In genomic region chr10:33388325-33388724, GRCh38 we compare ENCODE assay signal across 26 cellular contexts. TPM values are rescaled to one million over a fixed set of nuclear protein-coding genes. Genes with fewer than 3 reads are reported as not detected.
A peak's percentile ranks its signal among the peaks of the same experiment; 100 is the strongest.
DNase-seq lines count a peak whose midpoint lies in the region; FAIRE-seq and TF ChIP-seq lines count a peak whose summit lies in the region.
"Had no signal": no experiment of that assay in that cellular context is flagged by ENCODE, and none has a peak within 500 bp of the region (broad histone marks: within the 10 kb centered on the region; RNA-seq: fewer than 3 reads in every experiment).

No MANE protein-coding gene starts in this region.

- H3K4me3 Mint-ChIP-seq in Caco-2 (ENCODE audit: unreplicated experiment), result no peak overlapping the region
- H3K4me3 Mint-ChIP-seq in T-helper 2 cell treated with Interferon-gamma antibody and Interleukin-4, amounts not matched to agents 5 μg/mL and 100 μg/mL, for 36 hours, result no peak overlapping the region
- H3K4me3 Mint-ChIP-seq: CD14-positive monocyte; CD4-positive, alpha-beta T cell; CD8-positive, alpha-beta memory T cell had no signal

- CTCF ChIA-PET in Caco-2 (lab: Charles Lee), result no interaction called here
- CTCF ChIA-PET in HEK293 (lab: Yijun Ruan, JAX), result interaction anchor here (0.7 kb wide), 1 partner anchor 12 kb away, joined by 3 read pairs; no protein-coding TSS in a partner anchor
- CTCF ChIA-PET in endothelial cell of umbilical vein (lab: Charles Lee), result interaction anchor here (1.4 kb wide), 1 partner anchor 11 kb away, joined by 4 read pairs; no protein-coding TSS in a partner anchor

- peak overlapping the region; percentile 0 for H3K18ac ChIP-seq in mesendoderm (ENCODE audit: low read length)

- BruUV-seq in Caco-2 (replicated peaks; lab: Mats Ljungman, UMichigan) (TSS peak; percentile 47), endothelial cell of umbilical vein (replicated peaks; lab: Mats Ljungman, UMichigan) (no TSS peak)

- H2AK5ac ChIP-seq in mesendoderm (ENCODE audit: low read length), result no peak overlapping the region

- H3K4me1 Mint-ChIP-seq in Caco-2 (ENCODE audit: low read depth, unreplicated experiment), result peaks cover 24% of the 10 kb centered on the region
- H3K4me1 Mint-ChIP-seq in T-helper 2 cell treated with Interferon-gamma antibody and Interleukin-4, amounts not matched to agents 5 μg/mL and 100 μg/mL, for 36 hours (ENCODE audit: low read depth), result no peaks in the 10 kb centered on the region
- H3K4me1 Mint-ChIP-seq: CD14-positive monocyte; CD8-positive, alpha-beta memory T cell had no signal

- H3K27me3 ChIP-seq in Caco-2 (replicated peaks; ENCODE audit: control insufficient read depth, insufficient read depth, low read length) (no peaks in the 10 kb centered on the region), endothelial cell of umbilical vein (ENCODE audit: control insufficient read depth in 2 of 2, insufficient read depth in 2 of 2, low read length in 2 of 2) (peaks cover 8 to 11% of the 10 kb centered on the region in 2 experiments), mesendoderm (ENCODE audit: insufficient read depth, low read length, poor library complexity) (no peaks in the 10 kb centered on the region)
- H3K27me3 ChIP-seq: BE2C; BLaER1 treated with 17β-estradiol and CSF1 and Interleukin-3, amounts not matched to agents 10 nM and 100 nM had no signal

- H3K9me3 ChIP-seq in Caco-2, result peaks cover 5% of the 10 kb centered on the region; the same call in 1 of the 2 replicates
- no peaks in the 10 kb centered on the region for H3K9me3 ChIP-seq in HEK293 (ENCODE audit: control insufficient read depth, insufficient read depth, low read depth, low read length)
- no peaks in the 10 kb centered on the region for H3K9me3 ChIP-seq in endothelial cell of umbilical vein (replicated peaks; ENCODE audit: control insufficient read depth, insufficient read depth, low read length)
- H3K9me3 ChIP-seq: A549; BE2C; BLaER1 treated with 17β-estradiol and CSF1 and Interleukin-3, amounts not matched to agents 10 nM and 100 nM; HAP-1 had no signal

- H2BK120ac ChIP-seq in mesendoderm (ENCODE audit: low read depth, low read length), result no peak overlapping the region

- peaks cover 9% of the 10 kb centered on the region for H3K9me3 Mint-ChIP-seq in Caco-2 (ENCODE audit: unreplicated experiment)
- H3K9me3 Mint-ChIP-seq in T-helper 2 cell treated with Interferon-gamma antibody and Interleukin-4, amounts not matched to agents 5 μg/mL and 100 μg/mL, for 36 hours, result no peaks in the 10 kb centered on the region
- H3K9me3 Mint-ChIP-seq: CD4-positive, alpha-beta T cell; CD8-positive, alpha-beta memory T cell had no signal

- no peak overlapping the region for H3K9ac ChIP-seq in endothelial cell of umbilical vein (replicated peaks; ENCODE audit: extremely low read depth, insufficient read depth, low read length)
- no peak overlapping the region for H3K9ac ChIP-seq in mesendoderm (ENCODE audit: low read length)
- H3K9ac ChIP-seq: BLaER1 treated with 17β-estradiol and CSF1 and Interleukin-3, amounts not matched to agents 10 nM and 100 nM had no signal

- H3K56ac ChIP-seq in mesendoderm (ENCODE audit: low read length), result no peak overlapping the region

- peak overlapping the region; percentile 75; the same call in 1 of the 2 replicates for H3K27ac ChIP-seq in HEK293 (ENCODE audit: extremely low read depth, low read depth, low read length)
- no peak overlapping the region for H3K27ac ChIP-seq in endothelial cell of umbilical vein (ENCODE audit: insufficient read depth, low read depth, low read length)
- H3K27ac ChIP-seq in mesendoderm (ENCODE audit: low read depth, low read length), result no peak overlapping the region
- H3K27ac ChIP-seq: A549; BLaER1 treated with 17β-estradiol and CSF1 and Interleukin-3, amounts not matched to agents 10 nM and 100 nM had no signal

- H3K27me3 Mint-ChIP-seq in Caco-2 (ENCODE audit: insufficient read depth, unreplicated experiment), result no peaks in the 10 kb centered on the region
- peaks cover 16% of the 10 kb centered on the region for H3K27me3 Mint-ChIP-seq in T-helper 2 cell treated with Interferon-gamma antibody and Interleukin-4, amounts not matched to agents 5 μg/mL and 100 μg/mL, for 36 hours (ENCODE audit: low read depth)

- no peaks in the 10 kb centered on the region for H3K9me1 ChIP-seq in endothelial cell of umbilical vein (replicated peaks; ENCODE audit: control insufficient read depth, extremely low read depth, insufficient read depth, low read length)

- no CpG with 5 or more reads among the region's 1 CpG for WGBS in mesendoderm (ENCODE audit: extremely low coverage, insufficient coverage, low lambda C conversion rate)

- DNase-seq in Caco-2 (no peak), endothelial cell of umbilical vein (ENCODE audit: low read depth, low spot score) (peak; percentile 9), mesendoderm (no peak), RPMI8226 (no peak), middle frontal gyrus (ENCODE audit: extremely low spot score, low spot score) (no peak)
- DNase-seq in effector CD8-positive, alpha-beta T cell (lab: John Stamatoyannopoulos, UW), result no peak
- no peak for DNase-seq in T-helper 2 cell treated with Interferon-gamma antibody and Interleukin-4, amounts not matched to agents 5 μg/mL and 100 μg/mL, for 36 hours (ENCODE audit: low spot score)
- DNase-seq: 8988T; ACHN; AML-193; BE2C; Calu3; CD4-positive, alpha-beta T cell; CD8-positive, alpha-beta memory T cell; DMS53; DMS79 treated with DMSO at 0.1 percent for 48 hours; GF-D8; GOT3 had no signal

- dilution Hi-C loops in endothelial cell of umbilical vein (cut with MboI; ENCODE audit: extremely low pct_ligation_motif_present, low sequenced_read_pairs), result no loop called here

- no peak overlapping the region for H4K8ac ChIP-seq in mesendoderm (ENCODE audit: low read depth, low read length)

- intact Hi-C loops in Caco-2 (cut with micrococcal nuclease; ENCODE audit: unreplicated experiment) (loop anchor here (5.0 kb wide), 1 partner anchor 119 kb away; no protein-coding TSS in a partner anchor), endothelial cell of umbilical vein (cut with micrococcal nuclease) (no loop called here)

- no peak overlapping the region for H2BK5ac ChIP-seq in mesendoderm (ENCODE audit: low read length)

- H3K4me1 ChIP-seq in Caco-2 (peaks cover 62% of the 10 kb centered on the region), HEK293 (ENCODE audit: control insufficient read depth, insufficient read depth, low read length) (peaks cover 26% of the 10 kb centered on the region), endothelial cell of umbilical vein (ENCODE audit: control insufficient read depth, extremely low read depth, insufficient read depth, low read length) (no peaks in the 10 kb centered on the region), mesendoderm (ENCODE audit: control insufficient read depth, low read depth, low read length) (peaks cover 5% of the 10 kb centered on the region)
- H3K4me1 ChIP-seq: BE2C; BLaER1 treated with 17β-estradiol and CSF1 and Interleukin-3, amounts not matched to agents 10 nM and 100 nM; HAP-1 had no signal

- H3K23ac ChIP-seq in mesendoderm (ENCODE audit: low read length), result no peak overlapping the region

- FAIRE-seq in endothelial cell of umbilical vein (lab: Jason Lieb, UNC), result no peak
- FAIRE-seq: A549, GM12891, GM18507, H54 had no signal

- H3K36me3 ChIP-seq in Caco-2 (ENCODE audit: control insufficient read depth, insufficient read depth, low read length), result no peaks in the 10 kb centered on the region
- H3K36me3 ChIP-seq in HEK293 (ENCODE audit: control insufficient read depth in 2 of 2, insufficient read depth in 1 of 2, low read length in 2 of 2), result no peaks in the 10 kb centered on the region
- H3K36me3 ChIP-seq in endothelial cell of umbilical vein (ENCODE audit: control insufficient read depth in 2 of 2, extremely low read depth in 1 of 2, insufficient read depth in 2 of 2, low read length in 2 of 2), result no peaks in the 10 kb centered on the region
- H3K36me3 ChIP-seq in mesendoderm (ENCODE audit: control insufficient read depth, insufficient read depth, low read length), result no peaks in the 10 kb centered on the region
- H3K36me3 ChIP-seq: BE2C; BLaER1 treated with 17β-estradiol and CSF1 and Interleukin-3, amounts not matched to agents 10 nM and 100 nM; HAP-1 had no signal

- TF ChIP-seq POLR2A in endothelial cell of umbilical vein (IDR thresholded peaks at IDR 0.05; ENCODE audit: low read depth, low read length), result no peak

- H3K27ac Mint-ChIP-seq in Caco-2 (ENCODE audit: unreplicated experiment), result peak overlapping the region; percentile 93
- H3K27ac Mint-ChIP-seq in T-helper 2 cell treated with Interferon-gamma antibody and Interleukin-4, amounts not matched to agents 5 μg/mL and 100 μg/mL, for 36 hours, result no peak overlapping the region
- H3K27ac Mint-ChIP-seq: CD14-positive monocyte; CD4-positive, alpha-beta T cell; CD8-positive, alpha-beta memory T cell had no signal

- H4K20me1 ChIP-seq in endothelial cell of umbilical vein (replicated peaks; ENCODE audit: control insufficient read depth, extremely low read depth, insufficient read depth, low read length), result no peaks in the 10 kb centered on the region
- H4K20me1 ChIP-seq: BLaER1 treated with 17β-estradiol and CSF1 and Interleukin-3, amounts not matched to agents 10 nM and 100 nM had no signal

- no peak overlapping the region for H3K4me2 ChIP-seq in endothelial cell of umbilical vein (ENCODE audit: insufficient read depth, low read length)
- H3K4me2 ChIP-seq in mesendoderm (ENCODE audit: low read length), result no peak overlapping the region
- H3K4me2 ChIP-seq: A549; BLaER1 treated with 17β-estradiol and CSF1 and Interleukin-3, amounts not matched to agents 10 nM and 100 nM had no signal

- no peak overlapping the region for H2BK15ac ChIP-seq in mesendoderm (replicated peaks; ENCODE audit: low read depth)

- H3K79me1 ChIP-seq in mesendoderm (ENCODE audit: low read length), result no peaks in the 10 kb centered on the region

- TF ChIP-seq CTCF in Caco-2 (IDR thresholded peaks at IDR 0.05; ENCODE audit: insufficient read depth in 1 of 2, low read depth in 1 of 2, low read length in 1 of 2, severe bottlenecking in 1 of 2, unreplicated experiment in 1 of 2) (no peak), HEK293 (tag by site-specific recombination; IDR thresholded peaks at IDR 0.05) (no peak), endothelial cell of umbilical vein (IDR thresholded peaks at IDR 0.05; ENCODE audit: extremely low read depth in 1 of 2, insufficient read depth in 1 of 2, low read depth in 1 of 2, low read length in 2 of 2) (no peak)

- peaks cover 9% of the 10 kb centered on the region for H3K36me3 Mint-ChIP-seq in Caco-2 (ENCODE audit: insufficient read depth, unreplicated experiment)
- H3K36me3 Mint-ChIP-seq in T-helper 2 cell treated with Interferon-gamma antibody and Interleukin-4, amounts not matched to agents 5 μg/mL and 100 μg/mL, for 36 hours (ENCODE audit: low read depth), result no peaks in the 10 kb centered on the region
- H3K36me3 Mint-ChIP-seq: CD14-positive monocyte; CD8-positive, alpha-beta memory T cell had no signal

- H2AFZ ChIP-seq in endothelial cell of umbilical vein (ENCODE audit: low read depth, low read length), result no peak overlapping the region

- H3K79me2 ChIP-seq in endothelial cell of umbilical vein (ENCODE audit: control insufficient read depth, insufficient read depth, low read length), result no peaks in the 10 kb centered on the region
- H3K79me2 ChIP-seq in mesendoderm (ENCODE audit: control insufficient read depth, insufficient read depth, low read length), result no peaks in the 10 kb centered on the region

- POLR2A ChIA-PET in Caco-2 (lab: Charles Lee), result no interaction called here
- POLR2A ChIA-PET in HEK293 (lab: Yijun Ruan, JAX), result no interaction called here
- POLR2A ChIA-PET in endothelial cell of umbilical vein (lab: Charles Lee), result no interaction called here

- H3K4me3 ChIP-seq in Caco-2 (ENCODE audit: low read depth, low read length) (no peak overlapping the region), HEK293 (ENCODE audit: low read depth, low read length) (no peak overlapping the region), endothelial cell of umbilical vein (replicated peaks in 1 of 3; ENCODE audit: insufficient read depth in 1 of 3, low read depth in 1 of 3, low read length in 3 of 3) (no peak overlapping the region), mesendoderm (ENCODE audit: low read length) (no peak overlapping the region)
- H3K4me3 ChIP-seq: A549; BLaER1 treated with 17β-estradiol and CSF1 and Interleukin-3, amounts not matched to agents 10 nM and 100 nM; HAP-1 had no signal

- peak overlapping the region; percentile 36 for H3K4ac ChIP-seq in mesendoderm (ENCODE audit: low read depth, low read length)

- no peak overlapping the region for H4K5ac ChIP-seq in mesendoderm (ENCODE audit: low read length)

RNA-seq across cellular contexts. Expression of gene NRP1, which starts 53.9 kb away (rescaled TPM):
- total RNA-seq in Caco-2 (2022) (99.3 and 123 TPM in 2 replicates), endothelial cell of umbilical vein (245 and 306 TPM in 2 replicates)
- polyA plus RNA-seq in endothelial cell of umbilical vein, result 104 and 122 TPM in 2 replicates
- polyA plus RNA-seq in endothelial cell of umbilical vein (2011; cell fraction: cytosol; rRNA removed), result 102 and 113 TPM in 2 replicates
- polyA plus RNA-seq in endothelial cell of umbilical vein (2011; cell fraction: nucleus; rRNA removed), result 172 and 240 TPM in 2 replicates
- polyA plus RNA-seq in endothelial cell of umbilical vein (2012), result 254 and 260 TPM in 2 replicates
- polyA minus RNA-seq in endothelial cell of umbilical vein, result 288 and 312 TPM in 2 replicates
- 21.4 TPM for polyA minus RNA-seq in endothelial cell of umbilical vein (2011; cell fraction: cytosol; rRNA and poly(A)+ RNA removed)
- polyA minus RNA-seq in endothelial cell of umbilical vein (2011; cell fraction: nucleus; rRNA and poly(A)+ RNA removed), result 288 and 311 TPM in 2 replicates
- polyA plus RNA-seq in mesendoderm (2013, experiment 1 of 2), result 2.4 TPM
- polyA plus RNA-seq in mesendoderm (2013, experiment 2 of 2), result 2.0 TPM
- polyA plus RNA-seq: CD8-positive, alpha-beta memory T cell had no signal
